In genomic region chr16:9159839-9160550, GRCh38 we compare ENCODE assay signal across 9 cellular contexts.
DNase-seq lines count a peak whose midpoint lies in the region; ATAC-seq, FAIRE-seq and TF ChIP-seq lines count a peak whose summit lies in the region.
"Had no signal": no experiment of that assay in that cellular context is flagged by ENCODE, and none has a peak within 500 bp of the region (broad histone marks: within the 10 kb centered on the region; RNA-seq: fewer than 3 reads in every experiment).

No MANE protein-coding gene starts in this region.

- H3K27me3 Mint-ChIP-seq in chondrocyte (ENCODE audit: low read depth) = peaks cover 3% of the 10 kb centered on the region
- H3K27me3 Mint-ChIP-seq in stimulated activated naive CD8-positive, alpha-beta T cell treated with anti-CD3 and anti-CD28 coated beads, Interleukin-15, amount 100 ng/mL, for 72 hours = peaks cover 46% of the 10 kb centered on the region

- 5% methylated on average over 10 of the region's 15 CpGs for WGBS in HepG2 (ENCODE audit: low lambda C conversion rate)

- H3K36me3 Mint-ChIP-seq in chondrocyte (ENCODE audit: low read depth) = no peaks in the 10 kb centered on the region

- intact Hi-C loops in HepG2 (cut with micrococcal nuclease; ENCODE audit: unreplicated experiment) = loop anchor here (1.0 to 10.0 kb wide), 3 partner anchors 65 to 1012 kb away; no protein-coding TSS in a partner anchor

- peaks cover 8% of the 10 kb centered on the region for H3K4me1 Mint-ChIP-seq in chondrocyte (ENCODE audit: low read depth)
- H3K4me1 Mint-ChIP-seq in stimulated activated naive CD8-positive, alpha-beta T cell treated with anti-CD3 and anti-CD28 coated beads, Interleukin-15, amount 100 ng/mL, for 72 hours = peaks cover 7% of the 10 kb centered on the region

- BruUV-seq in HepG2 (replicated peaks; lab: Mats Ljungman, UMichigan) = no TSS peak

- H3K4me1 ChIP-seq in RWPE2 (ENCODE audit: insufficient read depth, poor library complexity, severe bottlenecking) = no peaks in the 10 kb centered on the region
- peaks cover 14% of the 10 kb centered on the region for H3K4me1 ChIP-seq in HepG2 (ENCODE audit: insufficient read depth, low read length)
- H3K4me1 ChIP-seq: BLaER1 treated with 17β-estradiol and CSF1 and Interleukin-3, amounts not matched to agents 10 nM and 100 nM had no signal

- TF ChIP-seq EP300 in HepG2 (IDR thresholded peaks at IDR 0.05; ENCODE audit: low read depth in 2 of 2, low read length in 2 of 2) (no peak), HepG2 (CRISPR knock-in tag; IDR thresholded peaks at IDR 0.05; ENCODE audit: borderline replicate concordance) (no peak)

- ATAC-seq in RWPE2 (ENCODE audit: low read depth) (peak; percentile 94), HepG2 (peak; percentile 94), GM21367 (IDR thresholded peaks at IDR 0.05; ENCODE audit: unreplicated experiment) (no peak)
- peak; percentile 52 for ATAC-seq in stimulated activated naive CD8-positive, alpha-beta T cell treated with anti-CD3 and anti-CD28 coated beads, Interleukin-15, amount 100 ng/mL, for 72 hours

- H3K27ac ChIP-seq in RWPE2 (ENCODE audit: poor library complexity, severe bottlenecking) (no peak overlapping the region), HepG2 (ENCODE audit: extremely low read length, insufficient read depth, low read length) (no peak overlapping the region)
- H3K27ac ChIP-seq: BLaER1 treated with 17β-estradiol and CSF1 and Interleukin-3, amounts not matched to agents 10 nM and 100 nM had no signal

- no peak overlapping the region for H3K4me2 ChIP-seq in HepG2 (ENCODE audit: low read depth, low read length)
- H3K4me2 ChIP-seq: BLaER1 treated with 17β-estradiol and CSF1 and Interleukin-3, amounts not matched to agents 10 nM and 100 nM had no signal

- peak; percentile 88 for TF ChIP-seq RAD21 in HepG2 (CRISPR knock-in tag; IDR thresholded peaks at IDR 0.05)

- H3K79me2 ChIP-seq in HepG2 (ENCODE audit: insufficient read depth, low read length) = no peaks in the 10 kb centered on the region

- POLR2A ChIA-PET in HepG2 (lab: Yijun Ruan, JAX) = no interaction called here

- peak; percentile 75 for TF ChIP-seq CTCF in RWPE2 (IDR thresholded peaks at IDR 0.05; ENCODE audit: poor library complexity, severe bottlenecking)
- TF ChIP-seq CTCF in chondrocyte (IDR thresholded peaks at IDR 0.05) = peak; percentile 81
- TF ChIP-seq CTCF in HepG2 (CRISPR knock-in tag; IDR thresholded peaks at IDR 0.05) = peak; percentile 96

- H3K36me3 ChIP-seq in RWPE2 (ENCODE audit: low read depth) (no peaks in the 10 kb centered on the region), HepG2 (replicated peaks in 1 of 2; ENCODE audit: control insufficient read depth in 1 of 2, insufficient read depth in 2 of 2, low read length in 2 of 2) (no peaks in the 10 kb centered on the region)
- H3K36me3 ChIP-seq: BLaER1 treated with 17β-estradiol and CSF1 and Interleukin-3, amounts not matched to agents 10 nM and 100 nM had no signal

- no peaks in the 10 kb centered on the region for H3K9me3 Mint-ChIP-seq in chondrocyte (ENCODE audit: low read depth)
- no peaks in the 10 kb centered on the region for H3K9me3 Mint-ChIP-seq in stimulated activated naive CD8-positive, alpha-beta T cell treated with anti-CD3 and anti-CD28 coated beads, Interleukin-15, amount 100 ng/mL, for 72 hours

- H3K27ac Mint-ChIP-seq in chondrocyte (ENCODE audit: unreplicated experiment) = no peak overlapping the region
- no peak overlapping the region for H3K27ac Mint-ChIP-seq in stimulated activated naive CD8-positive, alpha-beta T cell treated with anti-CD3 and anti-CD28 coated beads, Interleukin-15, amount 100 ng/mL, for 72 hours

- H3K4me3 ChIP-seq in RWPE2 (ENCODE audit: severe bottlenecking) = no peak overlapping the region
- H3K4me3 ChIP-seq in HepG2 (replicated peaks in 1 of 3; ENCODE audit: insufficient read depth in 1 of 3, low read depth in 2 of 3, low read length in 3 of 3) = no peak overlapping the region
- H3K4me3 ChIP-seq: BLaER1 treated with 17β-estradiol and CSF1 and Interleukin-3, amounts not matched to agents 10 nM and 100 nM had no signal

- peak; percentile 0 for DNase-seq in NCI-H1105 treated with DMSO at 0.1 percent for 48 hours (lab: John Stamatoyannopoulos, UW)
- DNase-seq in NCI-H1105 (lab: John Stamatoyannopoulos, UW) = no peak
- peak; percentile 54 for DNase-seq in HT1080 (ENCODE audit: low read depth)
- no peak for DNase-seq in RWPE2 (ENCODE audit: low spot score)
- no peak for DNase-seq in chondrocyte (ENCODE audit: low spot score)
- peak; percentile 67 for DNase-seq in HepG2 (ENCODE audit: low spot score)
- DNase-seq in stimulated activated naive CD8-positive, alpha-beta T cell treated with anti-CD3 and anti-CD28 coated beads, Interleukin-15, amount 100 ng/mL, for 72 hours = peak; percentile 29 to 41

- no peaks in the 10 kb centered on the region for H3K27me3 ChIP-seq in RWPE2 (ENCODE audit: insufficient read depth, poor library complexity, severe bottlenecking)
- H3K27me3 ChIP-seq in HepG2 (ENCODE audit: control insufficient read depth in 1 of 2, insufficient read depth in 2 of 2, low read length in 2 of 2) = peaks cover 2 to 23% of the 10 kb centered on the region in 2 experiments; a peak in 4 of 5 replicates
- H3K27me3 ChIP-seq: BLaER1 treated with 17β-estradiol and CSF1 and Interleukin-3, amounts not matched to agents 10 nM and 100 nM had no signal

- H3K9me3 ChIP-seq in RWPE2 (ENCODE audit: severe bottlenecking) (no peaks in the 10 kb centered on the region), HepG2 (ENCODE audit: low read length) (no peaks in the 10 kb centered on the region)
- H3K9me3 ChIP-seq: BLaER1 treated with 17β-estradiol and CSF1 and Interleukin-3, amounts not matched to agents 10 nM and 100 nM had no signal

- H4K20me1 ChIP-seq in HepG2 (ENCODE audit: insufficient read depth, low read length) = no peaks in the 10 kb centered on the region
- H4K20me1 ChIP-seq: BLaER1 treated with 17β-estradiol and CSF1 and Interleukin-3, amounts not matched to agents 10 nM and 100 nM had no signal

- H3K4me3 Mint-ChIP-seq in chondrocyte (ENCODE audit: unreplicated experiment) = no peak overlapping the region
- H3K4me3 Mint-ChIP-seq in stimulated activated naive CD8-positive, alpha-beta T cell treated with anti-CD3 and anti-CD28 coated beads, Interleukin-15, amount 100 ng/mL, for 72 hours = no peak overlapping the region

- peak; percentile 96 for FAIRE-seq in HepG2 (lab: Jason Lieb, UNC)

- no peak overlapping the region for H3K9ac ChIP-seq in HepG2 (ENCODE audit: insufficient read depth, low read depth, low read length)
- H3K9ac ChIP-seq: BLaER1 treated with 17β-estradiol and CSF1 and Interleukin-3, amounts not matched to agents 10 nM and 100 nM had no signal

- in situ Hi-C loops in HepG2 (cut with HindIII; ENCODE audit: extremely low pct_ligation_motif_present, low pct_unique_long_range_greater_than_20kb) = loop anchor here (5.0 kb wide), 2 partner anchors 67 to 1022 kb away; partner anchors contain the start of gene GRIN2A

- no peak overlapping the region for H2AFZ ChIP-seq in HepG2 (ENCODE audit: low read length)

- CTCF ChIA-PET in HepG2 (lab: Yijun Ruan, JAX; ENCODE audit: low intra/inter-chr PET ratio, low total read pairs) = interaction anchor here (1.0 to 3.1 kb wide), 2 partner anchors 66 to 1021 kb away, joined by 4 to 23 read pairs; partner anchors contain the start of gene GRIN2A

- TF ChIP-seq POLR2A in HepG2 (IDR thresholded peaks at IDR 0.05; ENCODE audit: insufficient read depth in 1 of 2, low read depth in 2 of 2, low read length in 2 of 2) = no peak

TF ChIP-seq in HepG2, 621 proteins besides CTCF, POLR2A, EP300 and RAD21 (continues in another document):
- TF ChIP-seq KDM2A (CRISPR knock-in tag; IDR thresholded peaks at IDR 0.05; ENCODE audit: borderline replicate concordance, low read depth) = peak; percentile 60; the same call in 1 of the 2 replicates
- no peak for TF ChIP-seq PREB (CRISPR knock-in tag; IDR thresholded peaks at IDR 0.05)
- 0 out of 2 replicates have a peak, but pooled peaks have one; percentile 31 for TF ChIP-seq ATF7-NPFF (CRISPR knock-in tag; IDR thresholded peaks at IDR 0.05; ENCODE audit: low read depth)
- 0 out of 2 replicates have a peak, but pooled peaks have one; percentile 29 for TF ChIP-seq ZNF766 (CRISPR knock-in tag; IDR thresholded peaks at IDR 0.05; ENCODE audit: borderline replicate concordance)
- no peak for TF ChIP-seq ZSCAN30 (CRISPR knock-in tag; IDR thresholded peaks at IDR 0.05)
- TF ChIP-seq ZSCAN25 (CRISPR knock-in tag; IDR thresholded peaks at IDR 0.05) = no peak
- 0 out of 2 replicates have a peak, but pooled peaks have one; percentile 39 for TF ChIP-seq PHF21A (CRISPR knock-in tag; IDR thresholded peaks at IDR 0.05)
- no peak for TF ChIP-seq ZUFSP (CRISPR knock-in tag; IDR thresholded peaks at IDR 0.05; ENCODE audit: borderline replicate concordance)
- TF ChIP-seq ZNF143 (CRISPR knock-in tag; IDR thresholded peaks at IDR 0.05) = 0 out of 2 replicates have a peak, but pooled peaks have one; percentile 25

Comparison
In these comparisons a context has a peak if more than half of its experiments do, and no peak if none do; other contexts are left out.
1. DNase-seq: peak in NCI-H1105 treated with DMSO at 0.1 percent for 48 hours (single experiment), HT1080 (single experiment), HepG2 (single experiment) and stimulated activated naive CD8-positive, alpha-beta T cell treated with anti-CD3 and anti-CD28 coated beads, Interleukin-15, amount 100 ng/mL, for 72 hours (2 of 2); none in NCI-H1105 (single experiment), RWPE2 (single experiment) and chondrocyte (single experiment).
2. Peak in every context shown above with its lines, with median percentiles within 50 percentile points of each other: CTCF ChIP-seq.